Comparison of ENCODE assay signal across 8 cellular contexts in genomic region chr6:161373905-161374451, GRCh38.
DNase-seq lines count a peak whose midpoint lies in the region; ATAC-seq and TF ChIP-seq lines count a peak whose summit lies in the region.

No MANE protein-coding gene starts in this region.

- TF ChIP-seq CTCF in RWPE2 (IDR thresholded peaks at IDR 0.05; ENCODE audit: poor library complexity, severe bottlenecking) (peak; percentile 93), progenitor cell of endocrine pancreas (IDR thresholded peaks at IDR 0.05; ENCODE audit: unreplicated experiment) (peak; percentile 98)

- no peaks in the 10 kb centered on the region for H3K36me3 Mint-ChIP-seq in activated naive CD4-positive, alpha-beta T cell treated with anti-CD3 and anti-CD28 coated beads for 36 hours (ENCODE audit: low read depth)
- H3K36me3 Mint-ChIP-seq in progenitor cell of endocrine pancreas (ENCODE audit: insufficient read depth): no peaks in the 10 kb centered on the region

- no peaks in the 10 kb centered on the region for H3K4me1 Mint-ChIP-seq in activated naive CD4-positive, alpha-beta T cell treated with anti-CD3 and anti-CD28 coated beads for 36 hours (ENCODE audit: low read depth)
- no peaks in the 10 kb centered on the region for H3K4me1 Mint-ChIP-seq in progenitor cell of endocrine pancreas (ENCODE audit: low read depth)

- peaks cover 14% of the 10 kb centered on the region for H3K4me1 ChIP-seq in RWPE2 (ENCODE audit: insufficient read depth, poor library complexity, severe bottlenecking)

- no peaks in the 10 kb centered on the region for H3K9me3 Mint-ChIP-seq in activated naive CD4-positive, alpha-beta T cell treated with anti-CD3 and anti-CD28 coated beads for 36 hours
- no peaks in the 10 kb centered on the region for H3K9me3 Mint-ChIP-seq in progenitor cell of endocrine pancreas (ENCODE audit: low read depth)

- no peaks in the 10 kb centered on the region for H3K27me3 ChIP-seq in RWPE2 (ENCODE audit: insufficient read depth, poor library complexity, severe bottlenecking)

- H3K36me3 ChIP-seq in RWPE2 (ENCODE audit: low read depth): no peaks in the 10 kb centered on the region

- no peaks in the 10 kb centered on the region for H3K9me3 ChIP-seq in RWPE2 (ENCODE audit: severe bottlenecking)

- CTCF ChIA-PET in activated naive CD4-positive, alpha-beta T cell treated with anti-CD3 and anti-CD28 coated beads for 36 hours (lab: Charles Lee): interaction anchor here (0.6 to 14.5 kb wide), 15 partner anchors 10 to 655 kb away, joined by 3 to 241 read pairs (median 3); no protein-coding TSS in a partner anchor

- ATAC-seq in GM18502 (IDR thresholded peaks at IDR 0.05; ENCODE audit: poor library complexity, unreplicated experiment) (peak; percentile 49), RWPE2 (ENCODE audit: low read depth) (peak; percentile 27; the same call in 2 of the 3 replicates), HG03108 (IDR thresholded peaks at IDR 0.05; ENCODE audit: unreplicated experiment) (no peak)

- no peak overlapping the region for H3K4me3 Mint-ChIP-seq in activated naive CD4-positive, alpha-beta T cell treated with anti-CD3 and anti-CD28 coated beads for 36 hours
- no peak overlapping the region for H3K4me3 Mint-ChIP-seq in progenitor cell of endocrine pancreas (ENCODE audit: low read depth)

- H3K4me3 ChIP-seq in RWPE2 (ENCODE audit: severe bottlenecking): no peak overlapping the region

- no peak overlapping the region for H3K27ac ChIP-seq in RWPE2 (ENCODE audit: poor library complexity, severe bottlenecking)

- H3K27ac Mint-ChIP-seq in activated naive CD4-positive, alpha-beta T cell treated with anti-CD3 and anti-CD28 coated beads for 36 hours: no peak overlapping the region
- H3K27ac Mint-ChIP-seq in progenitor cell of endocrine pancreas: no peak overlapping the region

- peak; percentile 71 for DNase-seq in AG08395 (ENCODE audit: low spot score)
- peak; percentile 64 for DNase-seq in HuH-7.5 (ENCODE audit: low spot score)
- DNase-seq in RWPE2 (ENCODE audit: low spot score): no peak
- peak; percentile 74 for DNase-seq in activated naive CD4-positive, alpha-beta T cell treated with anti-CD3 and anti-CD28 coated beads for 36 hours
- peak; percentile 34 to 94 (median 82) for DNase-seq in head of caudate nucleus
- peak; percentile 65 for DNase-seq in progenitor cell of endocrine pancreas (ENCODE audit: low spot score, unreplicated experiment)

- H3K27me3 Mint-ChIP-seq in activated naive CD4-positive, alpha-beta T cell treated with anti-CD3 and anti-CD28 coated beads for 36 hours (ENCODE audit: low read depth): no peaks in the 10 kb centered on the region
- H3K27me3 Mint-ChIP-seq in progenitor cell of endocrine pancreas: peaks cover 6% of the 10 kb centered on the region

- intact Hi-C loops in activated naive CD4-positive, alpha-beta T cell treated with anti-CD3 and anti-CD28 coated beads for 36 hours (cut with micrococcal nuclease): loop anchor here (1.0 to 5.0 kb wide), 3 partner anchors 102 to 641 kb away; partner anchors contain the start of gene AGPAT4
- intact Hi-C loops in head of caudate nucleus (cut with DNase I): loop anchor here (5.0 kb wide), 1 partner anchor 272 kb away; no protein-coding TSS in a partner anchor
